11 cellular contexts compared by ENCODE assay signal in genomic region chr14:32932921-32933622, GRCh38. TPM values are rescaled to one million over a fixed set of nuclear protein-coding genes. Genes with fewer than 3 reads are reported as not detected.
DNase-seq lines count a peak whose midpoint lies in the region; ATAC-seq and TF ChIP-seq lines count a peak whose summit lies in the region.
"Had no signal": no experiment of that assay in that cellular context is flagged by ENCODE, and none has a peak within 500 bp of the region (broad histone marks: within the 10 kb centered on the region; RNA-seq: fewer than 3 reads in every experiment).

No MANE protein-coding gene starts in this region.

- peaks cover 71 to 82% (median 75%) of the 10 kb centered on the region in 11 experiments for H3K27me3 ChIP-seq in BLaER1 treated with 17β-estradiol and CSF1 and Interleukin-3, amounts not matched to agents 10 nM and 100 nM

- peaks cover 0 to 20% (median 12%) of the 10 kb centered on the region in 11 experiments; a peak in 11 of 22 replicates for H3K9me3 ChIP-seq in BLaER1 treated with 17β-estradiol and CSF1 and Interleukin-3, amounts not matched to agents 10 nM and 100 nM (replicated peaks in 1 of 11)

- H3K9me3 Mint-ChIP-seq in progenitor cell of endocrine pancreas (ENCODE audit: low read depth): no peaks in the 10 kb centered on the region
- H3K9me3 Mint-ChIP-seq: dendritic cell treated with granulocyte-macrophage colony-stimulating factor and Interleukin-4, amounts not matched to agents 40 ng/mL and 50 ng/mL, for 4 days had no signal

- peaks cover 89% of the 10 kb centered on the region for H3K27me3 Mint-ChIP-seq in progenitor cell of endocrine pancreas

- ATAC-seq in GM21619 (IDR thresholded peaks at IDR 0.05; ENCODE audit: unreplicated experiment): no peak

- H3K27ac Mint-ChIP-seq in progenitor cell of endocrine pancreas: no peak overlapping the region
- H3K27ac Mint-ChIP-seq: dendritic cell treated with granulocyte-macrophage colony-stimulating factor and Interleukin-4, amounts not matched to agents 40 ng/mL and 50 ng/mL, for 4 days had no signal

- peaks cover 0 to 48% (median 27%) of the 10 kb centered on the region in 11 experiments; a peak in 12 of 22 replicates for H4K20me1 ChIP-seq in BLaER1 treated with 17β-estradiol and CSF1 and Interleukin-3, amounts not matched to agents 10 nM and 100 nM

- H3K4me1 ChIP-seq in BLaER1 treated with 17β-estradiol and CSF1 and Interleukin-3, amounts not matched to agents 10 nM and 100 nM: peaks cover 13 to 24% (median 20%) of the 10 kb centered on the region in 10 experiments

- no peaks in the 10 kb centered on the region for H3K36me3 Mint-ChIP-seq in progenitor cell of endocrine pancreas (ENCODE audit: insufficient read depth)

- H3K27ac ChIP-seq in BLaER1 treated with 17β-estradiol and CSF1 and Interleukin-3, amounts not matched to agents 10 nM and 100 nM: no peak overlapping the region
- H3K27ac ChIP-seq: VCaP had no signal

- peak overlapping the region; percentile 73 for H3K4me3 Mint-ChIP-seq in progenitor cell of endocrine pancreas (ENCODE audit: low read depth)
- H3K4me3 Mint-ChIP-seq: dendritic cell treated with granulocyte-macrophage colony-stimulating factor and Interleukin-4, amounts not matched to agents 40 ng/mL and 50 ng/mL, for 4 days had no signal

- DNase-seq in anterior cingulate cortex (lab: John Stamatoyannopoulos, UW) (peak in 38 of 58 donors; percentile 14 to 69 (median 42)), progenitor cell of endocrine pancreas (ENCODE audit: low spot score, unreplicated experiment) (peak; percentile 37), COLO829 (ENCODE audit: low spot score) (no peak), NCI-H1092 (lab: John Stamatoyannopoulos, UW) (no peak)
- DNase-seq in effector CD4-positive, alpha-beta T cell: no peak
- DNase-seq: NCI-H345 had no signal

- no peaks in the 10 kb centered on the region for H3K36me3 ChIP-seq in BLaER1 treated with 17β-estradiol and CSF1 and Interleukin-3, amounts not matched to agents 10 nM and 100 nM

- H3K4me3 ChIP-seq in BLaER1 treated with 17β-estradiol and CSF1 and Interleukin-3, amounts not matched to agents 10 nM and 100 nM: peak overlapping the region in 9 of 10 experiments; percentile 17 to 58 (median 46); a peak in 15 of 20 replicates
- H3K4me3 ChIP-seq in iPS-11a (ENCODE audit: low read depth, low read length): peak overlapping the region; percentile 47

- peaks cover 12% of the 10 kb centered on the region for H3K4me1 Mint-ChIP-seq in progenitor cell of endocrine pancreas (ENCODE audit: low read depth)

- no peak for TF ChIP-seq CTCF in progenitor cell of endocrine pancreas (IDR thresholded peaks at IDR 0.05; ENCODE audit: unreplicated experiment)

- no peak overlapping the region for H3K9ac ChIP-seq in BLaER1 treated with 17β-estradiol and CSF1 and Interleukin-3, amounts not matched to agents 10 nM and 100 nM

- peak overlapping the region; percentile 51 to 89 (median 68) for H3K4me2 ChIP-seq in BLaER1 treated with 17β-estradiol and CSF1 and Interleukin-3, amounts not matched to agents 10 nM and 100 nM

RNA-seq across cellular contexts. Expression of gene NPAS3, which starts 5.6 kb away (rescaled TPM):
- 5.2 and 6.1 TPM in 2 replicates for total RNA-seq in progenitor cell of endocrine pancreas

Comparison
In these comparisons a context has a peak if more than half of its experiments do, and no peak if none do; other contexts are left out.
1. DNase-seq: peak in anterior cingulate cortex (38 of 58) and progenitor cell of endocrine pancreas (single experiment); none in COLO829 (single experiment), NCI-H1092 (single experiment) and effector CD4-positive, alpha-beta T cell (single experiment).